Comparison of ENCODE assay signal across 21 cellular contexts in the genomic region with DNA sequence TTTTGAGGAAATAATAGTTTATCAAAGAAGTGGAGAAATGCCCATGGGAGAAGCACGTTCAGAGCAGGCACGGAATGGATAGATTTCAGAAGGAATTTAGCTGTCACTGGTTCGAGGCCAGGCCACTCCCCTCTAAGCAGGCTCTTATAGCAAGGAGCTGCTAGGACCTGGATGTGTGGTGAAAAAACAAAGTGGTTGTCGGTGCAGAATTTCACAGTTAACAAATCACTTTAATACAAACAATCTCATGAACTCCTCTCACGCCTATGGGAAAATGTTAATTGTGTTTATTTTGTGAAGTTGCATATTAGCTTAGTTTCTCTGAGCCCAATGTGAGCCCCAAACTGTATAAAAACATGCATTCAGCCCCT.
A peak's percentile ranks its signal among the peaks of the same experiment; 100 is the strongest.
DNase-seq lines count a peak whose midpoint lies in the region; ATAC-seq and TF ChIP-seq lines count a peak whose summit lies in the region.
"Had no signal": no experiment of that assay in that cellular context is flagged by ENCODE, and none has a peak within 500 bp of the region (broad histone marks: within the 10 kb centered on the region; RNA-seq: fewer than 3 reads in every experiment).

No MANE protein-coding gene starts in this region.

- intact Hi-C loops in uterus (cut with DNase I; ENCODE audit: low total_unique reads): no loop called here

- H3K27me3 Mint-ChIP-seq in chondrocyte (ENCODE audit: low read depth) (no peaks in the 10 kb centered on the region), nephron progenitor cell (ENCODE audit: low read depth, poor library complexity) (no peaks in the 10 kb centered on the region)
- H3K27me3 Mint-ChIP-seq in stimulated activated naive CD8-positive, alpha-beta T cell treated with anti-CD3 and anti-CD28 coated beads, Interleukin-15, amount 100 ng/mL, for 72 hours: peaks cover 8% of the 10 kb centered on the region

- H3K27ac Mint-ChIP-seq in chondrocyte (ENCODE audit: unreplicated experiment) (peak overlapping the region; percentile 96), nephron progenitor cell (peak overlapping the region; percentile 95)
- no peak overlapping the region for H3K27ac Mint-ChIP-seq in stimulated activated naive CD8-positive, alpha-beta T cell treated with anti-CD3 and anti-CD28 coated beads, Interleukin-15, amount 100 ng/mL, for 72 hours
- H3K27ac Mint-ChIP-seq: activated naive CD8-positive, alpha-beta T cell treated with anti-CD3 and anti-CD28 coated beads, Interleukin-2, amount 50 U/mL, for 24 hours; endodermal cell had no signal

- H3K27me3 ChIP-seq in uterus (no peaks in the 10 kb centered on the region), foreskin keratinocyte (no peaks in the 10 kb centered on the region)
- H3K27me3 ChIP-seq: right atrium auricular region, SJCRH30, tibial nerve had no signal

- no peak overlapping the region for H3K4me3 ChIP-seq in uterus
- H3K4me3 ChIP-seq: K562, right atrium auricular region, SJCRH30, tibial nerve had no signal

- TF ChIP-seq POLR2A in uterus (IDR thresholded peaks at IDR 0.05): no peak

- H3K36me3 Mint-ChIP-seq in chondrocyte (ENCODE audit: low read depth): peaks cover 4% of the 10 kb centered on the region
- no peaks in the 10 kb centered on the region for H3K36me3 Mint-ChIP-seq in nephron progenitor cell (ENCODE audit: low read depth)
- H3K36me3 Mint-ChIP-seq: CD4-positive, CD25-positive, alpha-beta regulatory T cell had no signal

- peak overlapping the region; percentile 22 to 43 for H3K27ac ChIP-seq in uterus
- H3K27ac ChIP-seq in foreskin keratinocyte: no peak overlapping the region
- H3K27ac ChIP-seq: right atrium auricular region, SJCRH30 had no signal

- H3K9me3 ChIP-seq in uterus: no peaks in the 10 kb centered on the region
- H3K9me3 ChIP-seq: right atrium auricular region, SJCRH30, tibial nerve had no signal

- H3K4me1 ChIP-seq in uterus (no peaks in the 10 kb centered on the region), foreskin keratinocyte (peaks cover 6% of the 10 kb centered on the region)
- H3K4me1 ChIP-seq: right atrium auricular region had no signal

- ATAC-seq in stimulated activated naive CD8-positive, alpha-beta T cell treated with anti-CD3 and anti-CD28 coated beads, Interleukin-15, amount 100 ng/mL, for 72 hours: no peak
- ATAC-seq in foreskin keratinocyte (no peak), GM19455 (IDR thresholded peaks at IDR 0.05; ENCODE audit: unreplicated experiment) (no peak)
- ATAC-seq: activated naive CD8-positive, alpha-beta T cell treated with anti-CD3 and anti-CD28 coated beads, Interleukin-2, amount 50 U/mL, for 24 hours; K562 had no signal

- H3K36me3 ChIP-seq in uterus: no peaks in the 10 kb centered on the region
- H3K36me3 ChIP-seq: right atrium auricular region, SJCRH30, tibial nerve had no signal

- H3K4me1 Mint-ChIP-seq in chondrocyte (ENCODE audit: low read depth) (peaks cover 76% of the 10 kb centered on the region), nephron progenitor cell (peaks cover 45% of the 10 kb centered on the region)
- no peaks in the 10 kb centered on the region for H3K4me1 Mint-ChIP-seq in stimulated activated naive CD8-positive, alpha-beta T cell treated with anti-CD3 and anti-CD28 coated beads, Interleukin-15, amount 100 ng/mL, for 72 hours
- H3K4me1 Mint-ChIP-seq: activated naive CD8-positive, alpha-beta T cell treated with anti-CD3 and anti-CD28 coated beads, Interleukin-2, amount 50 U/mL, for 24 hours; CD4-positive, CD25-positive, alpha-beta regulatory T cell had no signal

- peak; percentile 50 for DNase-seq in M059J (ENCODE audit: low read depth)
- no peak for DNase-seq in chondrocyte (ENCODE audit: low spot score)
- peak; percentile 15 for DNase-seq in nephron progenitor cell
- DNase-seq in uterus: no peak
- no peak for DNase-seq in stimulated activated naive CD8-positive, alpha-beta T cell treated with anti-CD3 and anti-CD28 coated beads, Interleukin-15, amount 100 ng/mL, for 72 hours
- no peak for DNase-seq in foreskin keratinocyte
- DNase-seq: activated gamma-delta T cell treated with Interleukin-2 at 50 U/mL for 16 hours; activated naive CD8-positive, alpha-beta T cell treated with anti-CD3 and anti-CD28 coated beads, Interleukin-2, amount 50 U/mL, for 24 hours; CD4-positive, CD25-positive, alpha-beta regulatory T cell; endodermal cell; GDM1; MM.1S; NCI-H1436 treated with DMSO at 0.1 percent for 48 hours; NCI-H526 treated with DMSO at 0.1 percent for 48 hours; SJCRH30; stimulated activated CD4-positive, alpha-beta T cell treated with anti-CD3 and anti-CD28 coated beads, Interleukin-4, amount 100 ng/mL, for 4 hours; stimulated activated naive CD4-positive, alpha-beta T cell treated with Interleukin-2 at 50 U/mL for 16 hours had no signal

- H3K4me3 Mint-ChIP-seq in chondrocyte (ENCODE audit: unreplicated experiment): no peak overlapping the region
- no peak overlapping the region for H3K4me3 Mint-ChIP-seq in nephron progenitor cell
- H3K4me3 Mint-ChIP-seq in stimulated activated naive CD8-positive, alpha-beta T cell treated with anti-CD3 and anti-CD28 coated beads, Interleukin-15, amount 100 ng/mL, for 72 hours: no peak overlapping the region
- H3K4me3 Mint-ChIP-seq: activated naive CD8-positive, alpha-beta T cell treated with anti-CD3 and anti-CD28 coated beads, Interleukin-2, amount 50 U/mL, for 24 hours; CD4-positive, CD25-positive, alpha-beta regulatory T cell; endodermal cell had no signal

- no peak for TF ChIP-seq CTCF in chondrocyte (IDR thresholded peaks at IDR 0.05)
- no peak for TF ChIP-seq CTCF in nephron progenitor cell (IDR thresholded peaks at IDR 0.05)
- TF ChIP-seq CTCF in uterus (IDR thresholded peaks at IDR 0.05): no peak
- no peak for TF ChIP-seq CTCF in foreskin keratinocyte (conservative IDR thresholded peaks at IDR 0.05)

- no peaks in the 10 kb centered on the region for H3K9me3 Mint-ChIP-seq in chondrocyte (ENCODE audit: low read depth)
- H3K9me3 Mint-ChIP-seq in nephron progenitor cell: peaks cover 8% of the 10 kb centered on the region
- H3K9me3 Mint-ChIP-seq in stimulated activated naive CD8-positive, alpha-beta T cell treated with anti-CD3 and anti-CD28 coated beads, Interleukin-15, amount 100 ng/mL, for 72 hours: peaks cover 5 to 7% of the 10 kb centered on the region in 2 donors
- H3K9me3 Mint-ChIP-seq: endodermal cell had no signal

Comparison
In these comparisons a context has a peak if more than half of its experiments do, and no peak if none do; other contexts are left out.
1. DNase-seq: peak in M059J (single experiment) and nephron progenitor cell (single experiment); none in chondrocyte (single experiment), uterus (0 of 2), stimulated activated naive CD8-positive, alpha-beta T cell treated with anti-CD3 and anti-CD28 coated beads, Interleukin-15, amount 100 ng/mL, for 72 hours (0 of 2) and foreskin keratinocyte (0 of 2).
2. H3K27ac Mint-ChIP-seq: peak in chondrocyte (single experiment) and nephron progenitor cell (single experiment); none in stimulated activated naive CD8-positive, alpha-beta T cell treated with anti-CD3 and anti-CD28 coated beads, Interleukin-15, amount 100 ng/mL, for 72 hours (0 of 2).